ENCODE assay signal across 14 cellular contexts in the genomic region with DNA sequence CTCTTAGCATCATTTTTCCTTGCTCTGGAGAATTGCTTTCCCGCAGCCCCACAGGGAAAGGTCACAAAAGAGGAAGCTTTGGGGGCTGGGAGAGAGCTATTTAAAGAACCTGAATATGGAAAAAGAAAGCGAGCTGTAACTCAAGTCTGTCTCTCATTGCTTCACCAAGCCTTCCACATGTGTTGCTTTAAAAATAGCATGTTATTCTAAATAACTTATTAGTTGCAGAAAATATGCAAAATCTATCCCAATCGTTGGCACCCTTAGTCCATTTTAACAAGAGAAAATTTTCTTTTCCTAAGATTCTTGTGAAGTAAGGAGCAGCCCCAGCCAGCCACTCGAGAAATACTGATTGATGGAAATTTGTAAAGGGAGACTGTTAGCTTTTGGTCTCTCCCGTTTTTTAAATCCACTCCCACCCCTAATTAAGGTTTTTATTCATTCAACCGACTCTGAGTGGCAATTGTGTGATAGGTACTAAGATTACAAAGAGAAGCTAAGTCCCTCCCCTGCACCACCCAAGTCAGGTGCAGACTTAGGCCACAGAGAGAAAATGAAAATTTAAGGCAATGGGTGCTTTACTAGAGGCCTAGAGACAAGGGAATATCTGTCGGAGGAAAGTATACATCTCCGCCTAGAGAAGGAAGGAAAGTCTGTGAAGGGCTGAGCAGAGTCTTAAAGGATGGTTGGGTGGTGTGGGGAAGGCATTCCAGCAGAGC. TPM values are rescaled to one million over a fixed set of nuclear protein-coding genes. Genes with fewer than 3 reads are reported as not detected.
DNase-seq lines count a peak whose midpoint lies in the region; ATAC-seq, FAIRE-seq and TF ChIP-seq lines count a peak whose summit lies in the region.
"Had no signal": no experiment of that assay in that cellular context is flagged by ENCODE, and none has a peak within 500 bp of the region (broad histone marks: within the 10 kb centered on the region; RNA-seq: fewer than 3 reads in every experiment).

No MANE protein-coding gene starts in this region.

- no peak overlapping the region for H2BK12ac ChIP-seq in H1 (ENCODE audit: low read depth, low read length)

- H3K27me3 Mint-ChIP-seq in nephron (ENCODE audit: low read depth): peaks cover 46% of the 10 kb centered on the region

- H2BK15ac ChIP-seq in H1 (ENCODE audit: low read length): no peak overlapping the region

- TF ChIP-seq CTCF in heart right ventricle (IDR thresholded peaks at IDR 0.05): no peak
- no peak for TF ChIP-seq CTCF in H1 (IDR thresholded peaks at IDR 0.05; ENCODE audit: control extremely low read depth in 1 of 3, insufficient read depth in 1 of 3, low read depth in 1 of 3, low read length in 3 of 3)
- no peak for TF ChIP-seq CTCF in nephron (IDR thresholded peaks at IDR 0.05; ENCODE audit: unreplicated experiment in 3 of 3)
- no peak for TF ChIP-seq CTCF in vagina (IDR thresholded peaks at IDR 0.05)

- H3K36me3 ChIP-seq in heart right ventricle (no peaks in the 10 kb centered on the region), H1 (ENCODE audit: control insufficient read depth in 2 of 4, insufficient read depth in 4 of 4, low read length in 3 of 4) (no peaks in the 10 kb centered on the region), vagina (no peaks in the 10 kb centered on the region)

- no peak overlapping the region for H2BK5ac ChIP-seq in H1 (ENCODE audit: low read depth, low read length)

- H3K79me1 ChIP-seq in H1 (ENCODE audit: low read depth, low read length): no peaks in the 10 kb centered on the region

- peak overlapping the region in 2 of 3 experiments; percentile 61 to 73 for H3K27ac Mint-ChIP-seq in nephron
- H3K27ac Mint-ChIP-seq: activated naive CD4-positive, alpha-beta T cell treated with anti-CD3 and anti-CD28 coated beads, Interleukin-2, amount 50 U/mL, for 24 hours had no signal

- H3K4me2 ChIP-seq in H1 (ENCODE audit: insufficient read depth in 1 of 2, low read depth in 2 of 2, low read length in 2 of 2): peak overlapping the region; percentile 69 to 73

- no peak overlapping the region for H4K91ac ChIP-seq in H1 (replicated peaks; ENCODE audit: insufficient read length, low read length)

- no peak overlapping the region for H2BK20ac ChIP-seq in H1 (ENCODE audit: low read length)

- 25% methylated on average over 8 of the region's 8 CpGs for WGBS in heart right ventricle, 2 donors
- WGBS in H1 (ENCODE audit: extremely low coverage in 1 of 2, insufficient coverage in 1 of 2, insufficient read length in 1 of 2, insufficient replicate concordance in 2 of 2, low coverage in 1 of 2, low lambda C conversion rate in 2 of 2, missing lambda C conversion rate in 1 of 2), 2 experiments: 35% methylated on average over 8 of the region's 8 CpGs; no CpG with 5 or more reads in 1 of the 2 experiments

- no peaks in the 10 kb centered on the region for H4K20me1 ChIP-seq in H1 (replicated peaks in 1 of 2; ENCODE audit: control insufficient read depth in 1 of 2, insufficient read depth in 2 of 2, low read length in 2 of 2)

- H3K9ac ChIP-seq in H1 (replicated peaks in 1 of 4; ENCODE audit: extremely low read depth in 1 of 4, low read depth in 3 of 4, low read length in 3 of 4): 0 out of 7 replicates have a peak overlapping the region, but pooled peaks of 1 of the 4 experiments have one; percentile 24

- H3K9me3 Mint-ChIP-seq in nephron: no peaks in the 10 kb centered on the region
- H3K9me3 Mint-ChIP-seq: activated naive CD4-positive, alpha-beta T cell treated with anti-CD3 and anti-CD28 coated beads, Interleukin-2, amount 50 U/mL, for 24 hours had no signal

- peak overlapping the region; percentile 60 for H2AFZ ChIP-seq in H1 (ENCODE audit: low read length)

- H3K4me3 Mint-ChIP-seq in nephron: peak overlapping the region; percentile 75 to 81 (median 79)
- H3K4me3 Mint-ChIP-seq: activated naive CD4-positive, alpha-beta T cell treated with anti-CD3 and anti-CD28 coated beads, Interleukin-2, amount 50 U/mL, for 24 hours had no signal

- H3K23me2 ChIP-seq in H1 (ENCODE audit: low read depth, low read length): peaks cover 5% of the 10 kb centered on the region; the same call in 1 of the 2 replicates

- H3K4me1 Mint-ChIP-seq in nephron: peaks cover 28% of the 10 kb centered on the region
- H3K4me1 Mint-ChIP-seq: activated naive CD4-positive, alpha-beta T cell treated with anti-CD3 and anti-CD28 coated beads, Interleukin-2, amount 50 U/mL, for 24 hours had no signal

- no peaks in the 10 kb centered on the region for H3K36me3 Mint-ChIP-seq in nephron (ENCODE audit: low read depth)
- H3K36me3 Mint-ChIP-seq: activated naive CD4-positive, alpha-beta T cell treated with anti-CD3 and anti-CD28 coated beads, Interleukin-2, amount 50 U/mL, for 24 hours had no signal

- no peak overlapping the region for H3K18ac ChIP-seq in H1 (ENCODE audit: extremely low read depth, low read length)

- intact Hi-C loops in heart right ventricle (cut with DNase I) (no loop called here), Right ventricle myocardium superior (cut with DNase I) (no loop called here), vagina (cut with DNase I) (no loop called here)

- H3K4me1 ChIP-seq in heart right ventricle (peaks cover 7 to 45% (median 18%) of the 10 kb centered on the region in 9 donors), H1 (replicated peaks in 1 of 4; ENCODE audit: control insufficient read depth in 3 of 4, insufficient read depth in 4 of 4, low read length in 3 of 4) (peaks cover 0 to 15% (median 6%) of the 10 kb centered on the region in 4 experiments; a peak in 3 of 7 replicates), vagina (peaks cover 25% of the 10 kb centered on the region)

- POLR2A ChIA-PET in H1 (lab: Charles Lee; ENCODE audit: partially characterized antibody): interaction anchor here (0.6 to 1.3 kb wide), 2 partner anchors 37 to 155 kb away, joined by 3 read pairs; no protein-coding TSS in a partner anchor

- H3K4me3 ChIP-seq in heart right ventricle (peak overlapping the region; percentile 27 to 67 (median 56)), H1 (ENCODE audit: extremely low read depth in 1 of 4, insufficient read depth in 2 of 4, low read depth in 3 of 4, low read length in 4 of 4) (peak overlapping the region; percentile 46 to 72 (median 64)), vagina (peak overlapping the region; percentile 39 to 44)

- H2BK120ac ChIP-seq in H1 (replicated peaks; ENCODE audit: low read depth, low read length): no peak overlapping the region

- peaks cover 0 to 45% (median 18%) of the 10 kb centered on the region in 7 donors for H3K27me3 ChIP-seq in heart right ventricle
- H3K27me3 ChIP-seq in H1 (replicated peaks in 1 of 4; ENCODE audit: control insufficient read depth in 3 of 4, extremely low read depth in 1 of 4, insufficient read depth in 3 of 4, low read length in 3 of 4): peaks cover 0 to 10% (median 3%) of the 10 kb centered on the region in 4 experiments; a peak in 3 of 7 replicates
- no peaks in the 10 kb centered on the region for H3K27me3 ChIP-seq in vagina

- CTCF ChIA-PET in H1 (lab: Charles Lee; ENCODE audit: partially characterized antibody): interaction anchor here (0.9 to 2.0 kb wide), 8 partner anchors 8 to 151 kb away, joined by 3 to 6 read pairs (median 3); no protein-coding TSS in a partner anchor

- no peak for ATAC-seq in heart right ventricle
- no peak for ATAC-seq in Right ventricle myocardium superior (ENCODE audit: poor library complexity)
- ATAC-seq in GM21723 (IDR thresholded peaks at IDR 0.05; ENCODE audit: unreplicated experiment): no peak

- TF ChIP-seq POLR2A in H1 (IDR thresholded peaks at IDR 0.05; ENCODE audit: control extremely low read depth in 1 of 2, low read depth in 2 of 2, low read length in 2 of 2) (no peak), vagina (IDR thresholded peaks at IDR 0.05) (no peak)

- H3K9me3 ChIP-seq in heart right ventricle (no peaks in the 10 kb centered on the region), H1 (ENCODE audit: insufficient read depth in 2 of 2, low read depth in 1 of 2, low read length in 1 of 2) (no peaks in the 10 kb centered on the region), vagina (no peaks in the 10 kb centered on the region)

- H2AK5ac ChIP-seq in H1 (ENCODE audit: low read depth, low read length): no peak overlapping the region

- H3K23ac ChIP-seq in H1 (ENCODE audit: insufficient read length): no peak overlapping the region

- no peak overlapping the region for H3K56ac ChIP-seq in H1 (replicated peaks; ENCODE audit: insufficient read length, low read depth, low read length)

- FAIRE-seq in H1 (lab: Jason Lieb, UNC): no peak
- FAIRE-seq: urothelium cell line had no signal

- TF ChIP-seq RAD21 in H1 (IDR thresholded peaks at IDR 0.05 in 1 of 2, conservative IDR thresholded peaks at IDR 0.05 in 1 of 2; ENCODE audit: low read depth in 2 of 2, low read length in 2 of 2): no peak

- H3K14ac ChIP-seq in H1 (ENCODE audit: insufficient read length): no peak overlapping the region

- TF ChIP-seq EP300 in H1 (IDR thresholded peaks at IDR 0.05; ENCODE audit: borderline replicate concordance in 1 of 2, low read depth in 2 of 2, low read length in 2 of 2): no peak

- H4K8ac ChIP-seq in H1 (ENCODE audit: extremely low read depth, insufficient read depth, low read length): no peak overlapping the region

- no peak overlapping the region for H3K4ac ChIP-seq in H1 (replicated peaks; ENCODE audit: insufficient read length, low read depth, low read length)

- no peak overlapping the region for H4K5ac ChIP-seq in H1 (ENCODE audit: insufficient read length, low read depth, low read length)

- DNase-seq in heart right ventricle (no peak), Right ventricle myocardium superior (no peak), H1 (ENCODE audit: low read depth in 1 of 2, low spot score in 2 of 2) (no peak), vagina (ENCODE audit: extremely low spot score in 2 of 2) (no peak), DMS114 treated with DMSO at 0.1 percent for 48 hours (lab: John Stamatoyannopoulos, UW; ENCODE audit: unreplicated experiment) (no peak), activated gamma-delta T cell (lab: John Stamatoyannopoulos, UW) (no peak)
- DNase-seq: activated CD4-positive, alpha-beta T cell treated with anti-CD3 and anti-CD28 coated beads for 1 hour; GDM1; RPMI8226; stimulated activated CD4-positive, alpha-beta T cell treated with anti-CD3 and anti-CD28 coated beads, Interleukin-2, amount 100 ng/mL, for 48 hours had no signal

- H3K79me2 ChIP-seq in H1 (ENCODE audit: control insufficient read depth in 1 of 2, insufficient read depth in 2 of 2, low read length in 2 of 2): no peaks in the 10 kb centered on the region

- peak overlapping the region in 9 of 10 donors; percentile 22 to 89 (median 80) for H3K27ac ChIP-seq in heart right ventricle
- no peak overlapping the region for H3K27ac ChIP-seq in H1 (ENCODE audit: low read depth, low read length)
- peak overlapping the region; percentile 63 for H3K27ac ChIP-seq in vagina

RNA-seq across cellular contexts. Expression of a gene that starts 0.8 kb away (rescaled TPM):
- 1 to 10 TPM in 6 of 10 donors, under 1 TPM in 4; 0.28 to 2.2 (median 1.1) TPM for total RNA-seq in heart right ventricle
- 1 to 10 TPM; 2.1 to 4.1 TPM for polyA plus RNA-seq in heart right ventricle
- total RNA-seq in Right ventricle myocardium superior: 1.9 TPM
- 1.3 and 1.4 TPM in 2 replicates for total RNA-seq in H1 (2021; fragmentation: NEBNext Ultra II Directional; extraction: Animal tissue kit (Norgen Biotek cat#: 25700))
- polyA plus RNA-seq in H1 (2011; rRNA removed): 2.0 and 3.5 TPM in 2 replicates
- 2.6 TPM for polyA plus RNA-seq in H1 (2011; cell fraction: cytosol; rRNA removed)
- polyA plus RNA-seq in H1 (2011; cell fraction: nucleus; rRNA removed): 2.9 TPM
- polyA plus RNA-seq in H1 (2012, experiment 1 of 2): 1.8 to 2.2 TPM (median 1.9 TPM) in 4 replicates
- 1.3 TPM for polyA plus RNA-seq in H1 (2012, experiment 2 of 2)
- polyA plus RNA-seq in H1 (2013, experiment 1 of 2): 3.1 TPM
- 3.4 TPM for polyA plus RNA-seq in H1 (2013, experiment 2 of 2)
- 1.4 and 3.9 TPM in 2 replicates for polyA minus RNA-seq in H1 (2011; rRNA and poly(A)+ RNA removed)
- 0.44 TPM for polyA minus RNA-seq in H1 (2011; cell fraction: cytosol; rRNA and poly(A)+ RNA removed)
- polyA minus RNA-seq in H1 (2011; cell fraction: nucleus; rRNA and poly(A)+ RNA removed): 1.3 TPM
- 17.9 TPM for total RNA-seq in vagina

RNA-seq across cellular contexts. Expression of a gene that starts 42.7 kb away (rescaled TPM):
- total RNA-seq in heart right ventricle (under 1 TPM in 6 of 10 donors, not detected in 4; 0.12 to 0.70 (median 0.43) TPM), Right ventricle myocardium superior (0.86 TPM), vagina (1.2 TPM)
- polyA plus RNA-seq in heart right ventricle (1 to 10 TPM in 1 of 2 donors, under 1 TPM in 1; 0.09 to 2.9 TPM), H1 (2011; rRNA removed) (not detected in 2 replicates)
- not detected in 2 replicates for total RNA-seq in H1 (2021; fragmentation: NEBNext Ultra II Directional; extraction: Animal tissue kit (Norgen Biotek cat#: 25700))
- not detected for polyA plus RNA-seq in H1 (2011; cell fraction: cytosol; rRNA removed)
- polyA plus RNA-seq in H1 (2011; cell fraction: nucleus; rRNA removed): not detected
- polyA plus RNA-seq in H1 (2012, experiment 1 of 2): not detected in 4 replicates
- polyA plus RNA-seq in H1 (2012, experiment 2 of 2): not detected
- polyA plus RNA-seq in H1 (2013, experiment 1 of 2): not detected
- polyA plus RNA-seq in H1 (2013, experiment 2 of 2): not detected
- not detected in 2 replicates for polyA minus RNA-seq in H1 (2011; rRNA and poly(A)+ RNA removed)
- polyA minus RNA-seq in H1 (2011; cell fraction: cytosol; rRNA and poly(A)+ RNA removed): not detected
- not detected for polyA minus RNA-seq in H1 (2011; cell fraction: nucleus; rRNA and poly(A)+ RNA removed)
